Comparison of ENCODE assay signal across 23 cellular contexts in genomic region chr9:4463824-4464223, GRCh38. TPM values are rescaled to one million over a fixed set of nuclear protein-coding genes. Genes with fewer than 3 reads are reported as not detected.
A peak's percentile ranks its signal among the peaks of the same experiment; 100 is the strongest.
DNase-seq lines count a peak whose midpoint lies in the region; ATAC-seq, FAIRE-seq and TF ChIP-seq lines count a peak whose summit lies in the region.
"Had no signal": no experiment of that assay in that cellular context is flagged by ENCODE, and none has a peak within 500 bp of the region (broad histone marks: within the 10 kb centered on the region; RNA-seq: fewer than 3 reads in every experiment).

No MANE protein-coding gene starts in this region.

- H3K27ac ChIP-seq in HepG2 (ENCODE audit: extremely low read length, insufficient read depth, low read length) = no peak overlapping the region
- H3K27ac ChIP-seq in right lobe of liver = no peak overlapping the region
- H3K27ac ChIP-seq: C4-2B had no signal

- no peak for FAIRE-seq in HepG2 (lab: Jason Lieb, UNC)
- FAIRE-seq: D721Med had no signal

- no TSS peak for BruUV-seq in HepG2 (replicated peaks; lab: Mats Ljungman, UMichigan)

- H2AFZ ChIP-seq in HepG2 (ENCODE audit: low read length) = no peak overlapping the region

- no peaks in the 10 kb centered on the region for H3K27me3 ChIP-seq in HepG2 (ENCODE audit: control insufficient read depth in 1 of 2, insufficient read depth in 2 of 2, low read length in 2 of 2)
- no peaks in the 10 kb centered on the region for H3K27me3 ChIP-seq in right lobe of liver

- H3K9me3 ChIP-seq in HepG2 (ENCODE audit: low read length) (no peaks in the 10 kb centered on the region), right lobe of liver (no peaks in the 10 kb centered on the region)

- H3K79me2 ChIP-seq in HepG2 (ENCODE audit: insufficient read depth, low read length) = no peaks in the 10 kb centered on the region

- no peak overlapping the region for H3K9ac ChIP-seq in HepG2 (ENCODE audit: insufficient read depth, low read depth, low read length)

- no peak for TF ChIP-seq POLR2A in HepG2 (IDR thresholded peaks at IDR 0.05; ENCODE audit: insufficient read depth in 1 of 2, low read depth in 2 of 2, low read length in 2 of 2)
- TF ChIP-seq POLR2A in right lobe of liver (IDR thresholded peaks at IDR 0.05) = no peak

- DNase-seq in HepG2 (ENCODE audit: low spot score) (no peak), right lobe of liver (no peak), OCI-M1 (lab: John Stamatoyannopoulos, UW) (peak; percentile 89), choroid plexus epithelial cell (ENCODE audit: low read depth) (peak; percentile 20), hippocampal formation (lab: John Stamatoyannopoulos, UW) (no peak), G401 (ENCODE audit: low spot score) (no peak), NOMO-1 treated with DMSO at 0.1 percent for 48 hours (lab: John Stamatoyannopoulos, UW; ENCODE audit: unreplicated experiment) (no peak)
- DNase-seq: 8988T; AML-193; KBM-7; MM.1S; NCI-H1092; NCI-H1436; NCI-H187 treated with DMSO at 0.1 percent for 48 hours; NCI-H2107; NCI-H774; NK-92 treated with Interleukin-12 subunit alpha and Interleukin-12 subunit beta, amount 100 ng/mL, for 24 hours; Right ventricle myocardium superior; SW 1271; T-helper 17 cell had no signal

- H3K4me2 ChIP-seq in HepG2 (ENCODE audit: low read depth, low read length) = no peak overlapping the region

- no peak for TF ChIP-seq EP300 in HepG2 (IDR thresholded peaks at IDR 0.05; ENCODE audit: low read depth in 2 of 2, low read length in 2 of 2)
- TF ChIP-seq EP300 in HepG2 (CRISPR knock-in tag; IDR thresholded peaks at IDR 0.05; ENCODE audit: borderline replicate concordance) = no peak

- CTCF ChIA-PET in HepG2 (lab: Yijun Ruan, JAX; ENCODE audit: low intra/inter-chr PET ratio, low total read pairs) = no interaction called here

- ATAC-seq in HepG2 (no peak), right lobe of liver (no peak), GM18511 (IDR thresholded peaks at IDR 0.05; ENCODE audit: unreplicated experiment) (no peak)
- ATAC-seq: T-helper 17 cell had no signal

- TF ChIP-seq RAD21 in HepG2 (CRISPR knock-in tag; IDR thresholded peaks at IDR 0.05) = no peak

- no peaks in the 10 kb centered on the region for H4K20me1 ChIP-seq in HepG2 (ENCODE audit: insufficient read depth, low read length)

- H3K4me3 ChIP-seq in HepG2 (replicated peaks in 1 of 3; ENCODE audit: insufficient read depth in 1 of 3, low read depth in 2 of 3, low read length in 3 of 3) = no peak overlapping the region
- H3K4me3 ChIP-seq in right lobe of liver = no peak overlapping the region
- H3K4me3 ChIP-seq in choroid plexus epithelial cell (ENCODE audit: low read depth, low read length) = no peak overlapping the region

- WGBS in HepG2 (ENCODE audit: low lambda C conversion rate) = 0% methylated on average over 3 of the region's 3 CpGs
- WGBS in right lobe of liver (ENCODE audit: insufficient coverage, low coverage, low lambda C conversion rate, missing lambda C conversion rate) = 49% methylated on average over 3 of the region's 3 CpGs

- H3K4me1 ChIP-seq in HepG2 (ENCODE audit: insufficient read depth, low read length) = no peaks in the 10 kb centered on the region
- H3K4me1 ChIP-seq in right lobe of liver = no peaks in the 10 kb centered on the region

- no peaks in the 10 kb centered on the region for H3K36me3 ChIP-seq in HepG2 (replicated peaks in 1 of 2; ENCODE audit: control insufficient read depth in 1 of 2, insufficient read depth in 2 of 2, low read length in 2 of 2)
- no peaks in the 10 kb centered on the region for H3K36me3 ChIP-seq in right lobe of liver

- TF ChIP-seq CTCF in HepG2 (CRISPR knock-in tag; IDR thresholded peaks at IDR 0.05) (no peak), right lobe of liver (IDR thresholded peaks at IDR 0.05) (no peak), choroid plexus epithelial cell (conservative IDR thresholded peaks at IDR 0.05; ENCODE audit: low read depth, low read length) (no peak)

- intact Hi-C loops in HepG2 (cut with micrococcal nuclease; ENCODE audit: unreplicated experiment) = no loop called here
- intact Hi-C loops in right lobe of liver (cut with DNase I) = no loop called here

- POLR2A ChIA-PET in HepG2 (lab: Yijun Ruan, JAX) = no interaction called here

- in situ Hi-C loops in HepG2 (cut with HindIII; ENCODE audit: extremely low pct_ligation_motif_present, low pct_unique_long_range_greater_than_20kb) (no loop called here), G401 (cut with HindIII; ENCODE audit: low sequenced_read_pairs) (no loop called here)

TF ChIP-seq in HepG2, 621 proteins besides CTCF, POLR2A, EP300 and RAD21 (continues in another document):
- no peak for TF ChIP-seq RBM39 (IDR thresholded peaks at IDR 0.05; ENCODE audit: low read depth, low read length, poor library complexity, severe bottlenecking)
- no peak for TF ChIP-seq ESRRA (CRISPR knock-in tag; IDR thresholded peaks at IDR 0.05; ENCODE audit: low read depth)
- no peak for TF ChIP-seq ZNF281 (CRISPR knock-in tag; IDR thresholded peaks at IDR 0.05; ENCODE audit: borderline replicate concordance)
- no peak for TF ChIP-seq ZBTB10 (CRISPR knock-in tag; IDR thresholded peaks at IDR 0.05; ENCODE audit: borderline replicate concordance)
- TF ChIP-seq SNAPC2 (CRISPR knock-in tag; IDR thresholded peaks at IDR 0.05) = no peak

RNA-seq across cellular contexts. Expression of gene SLC1A1, which starts 26.4 kb away (rescaled TPM):
- total RNA-seq in HepG2 (2016; rRNA removed; fragmentation: Illumina TruSeq; extraction: Trizol) = not detected in 2 replicates
- total RNA-seq in HepG2 (2016; cell fraction: cytosol; rRNA removed; fragmentation: Illumina TruSeq; extraction: Trizol; ENCODE audit: low read depth) = not detected in 2 replicates
- total RNA-seq in HepG2 (2016; cell fraction: insoluble cytoplasmic fraction; rRNA removed; fragmentation: Illumina TruSeq; extraction: Trizol) = not detected in 2 replicates
- total RNA-seq in HepG2 (2016; cell fraction: membrane; rRNA removed; fragmentation: Illumina TruSeq; extraction: Trizol) = not detected in 2 replicates
- total RNA-seq in HepG2 (2016; cell fraction: nucleus; rRNA removed; fragmentation: Illumina TruSeq; extraction: Trizol) = not detected in 2 replicates
- polyA plus RNA-seq in HepG2 (2011; rRNA removed) = not detected in 2 replicates
- not detected in 2 replicates for polyA plus RNA-seq in HepG2 (2011; cell fraction: cytosol; rRNA removed)
- polyA plus RNA-seq in HepG2 (2011; cell fraction: nucleus; rRNA removed) = not detected in 2 replicates
- polyA plus RNA-seq in HepG2 (2012) = not detected in 2 replicates
- not detected in 2 replicates for polyA plus RNA-seq in HepG2 (2016; cell fraction: cytosol; fragmentation: Illumina TruSeq; extraction: Trizol; ENCODE audit: low read depth)
- not detected in 2 replicates for polyA plus RNA-seq in HepG2 (2016; cell fraction: insoluble cytoplasmic fraction; fragmentation: Illumina TruSeq; extraction: Trizol; ENCODE audit: low read depth)
- polyA plus RNA-seq in HepG2 (2016; cell fraction: membrane; fragmentation: Illumina TruSeq; extraction: Trizol; ENCODE audit: low read depth) = not detected in 2 replicates
- not detected in 2 replicates for polyA plus RNA-seq in HepG2 (2016; cell fraction: nucleus; fragmentation: Illumina TruSeq; extraction: Trizol; ENCODE audit: insufficient read depth, low read depth)
- polyA minus RNA-seq in HepG2 (2011; rRNA and poly(A)+ RNA removed; ENCODE audit: low replicate concordance) = 10.5 TPM in 1 of 2 replicates, not detected in the other
- polyA minus RNA-seq in HepG2 (2011; cell fraction: cytosol; rRNA and poly(A)+ RNA removed) = not detected in 2 replicates
- polyA minus RNA-seq in HepG2 (2011; cell fraction: nucleus; rRNA and poly(A)+ RNA removed) = not detected in 2 replicates
- 10 to 100 TPM; 22.0 to 82.7 (median 38.7) TPM for total RNA-seq in right lobe of liver
- 1.8 and 2.6 TPM in 2 replicates for total RNA-seq in G401 (2014; rRNA removed; shearing (Covaris generic))

Comparison
In these comparisons a context has a peak if more than half of its experiments do, and no peak if none do; other contexts are left out.
1. DNase-seq: peak in OCI-M1 (single experiment) and choroid plexus epithelial cell (single experiment); none in HepG2 (single experiment), right lobe of liver (0 of 3), hippocampal formation (0 of 2), G401 (single experiment) and NOMO-1 treated with DMSO at 0.1 percent for 48 hours (single experiment).